19 cellular contexts compared by ENCODE assay signal in the genomic region with DNA sequence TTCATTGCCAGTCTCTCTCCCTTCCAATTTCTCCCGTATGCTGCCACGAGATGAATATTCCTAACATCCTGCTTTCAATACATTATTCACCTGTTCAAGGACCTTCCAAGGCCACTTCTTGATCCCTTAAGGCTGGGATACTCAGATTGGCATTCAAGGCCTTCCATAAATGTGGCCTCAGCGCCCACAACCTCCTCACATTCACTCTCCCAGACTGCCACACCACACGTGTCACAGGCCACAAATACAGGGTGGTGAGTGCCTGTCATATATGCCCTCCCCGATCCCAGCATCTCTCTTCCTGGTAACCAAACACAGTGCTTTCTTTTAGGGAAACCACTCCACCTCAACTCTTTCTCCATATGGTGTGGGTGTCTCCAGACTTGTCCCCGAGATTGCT.
"Had no signal": no experiment of that assay in that cellular context is flagged by ENCODE, and none has a peak within 500 bp of the region (broad histone marks: within the 10 kb centered on the region; RNA-seq: fewer than 3 reads in every experiment).

No MANE protein-coding gene starts in this region.

- H3K27me3 ChIP-seq: body of pancreas, hepatocyte, suprapubic skin had no signal

- H3K4me3 Mint-ChIP-seq: activated naive CD8-positive, alpha-beta T cell treated with anti-CD3 and anti-CD28 coated beads, Interleukin-2, amount 10 ng/mL, durations not matched to agents 7 days and 5 days; endodermal cell; stimulated activated naive CD8-positive, alpha-beta T cell treated with anti-CD3 and anti-CD28 coated beads, Interleukin-15, amount 100 ng/mL, for 72 hours; T-helper 1 cell treated with Interleukin-12 subunit alpha and Interleukin-12 subunit beta and Interleukin-4 antibody, amounts not matched to agents 30 μg/mL and 1 μg/mL, for 36 hours had no signal

- FAIRE-seq: colon, keratinocyte had no signal

- H3K9me3 Mint-ChIP-seq: activated naive CD8-positive, alpha-beta T cell treated with anti-CD3 and anti-CD28 coated beads, Interleukin-2, amount 10 ng/mL, durations not matched to agents 7 days and 5 days; endodermal cell; stimulated activated naive CD8-positive, alpha-beta T cell treated with anti-CD3 and anti-CD28 coated beads, Interleukin-15, amount 100 ng/mL, for 72 hours; T-helper 1 cell treated with Interleukin-12 subunit alpha and Interleukin-12 subunit beta and Interleukin-4 antibody, amounts not matched to agents 30 μg/mL and 1 μg/mL, for 36 hours had no signal

- H2AFZ ChIP-seq: hepatocyte had no signal

- H3K4me1 ChIP-seq: body of pancreas, lower lobe of right lung, suprapubic skin had no signal

- H3K27ac Mint-ChIP-seq: activated naive CD8-positive, alpha-beta T cell treated with anti-CD3 and anti-CD28 coated beads, Interleukin-2, amount 10 ng/mL, durations not matched to agents 7 days and 5 days; endodermal cell; stimulated activated naive CD8-positive, alpha-beta T cell treated with anti-CD3 and anti-CD28 coated beads, Interleukin-15, amount 100 ng/mL, for 72 hours; T-helper 1 cell treated with Interleukin-12 subunit alpha and Interleukin-12 subunit beta and Interleukin-4 antibody, amounts not matched to agents 30 μg/mL and 1 μg/mL, for 36 hours had no signal

- H3K27ac ChIP-seq: body of pancreas, epithelial cell of prostate, hepatocyte, lower lobe of right lung, suprapubic skin, VCaP had no signal

- H3K4me2 ChIP-seq: hepatocyte had no signal

- H3K27me3 Mint-ChIP-seq: activated naive CD8-positive, alpha-beta T cell treated with anti-CD3 and anti-CD28 coated beads, Interleukin-2, amount 10 ng/mL, durations not matched to agents 7 days and 5 days; stimulated activated naive CD8-positive, alpha-beta T cell treated with anti-CD3 and anti-CD28 coated beads, Interleukin-15, amount 100 ng/mL, for 72 hours had no signal

- H3K79me2 ChIP-seq: hepatocyte had no signal

- H3K4me3 ChIP-seq: body of pancreas, hepatocyte, lower lobe of right lung, suprapubic skin had no signal

- H3K9me3 ChIP-seq: body of pancreas, lower lobe of right lung, suprapubic skin had no signal

- DNase-seq: activated CD4-positive, alpha-beta T cell treated with anti-CD3 and anti-CD28 coated beads, Interleukin-2, amount 50 U/mL, for 1 hour; activated CD4-positive, CD25-positive, alpha-beta regulatory T cell treated with anti-CD3 and anti-CD28 coated beads, Interleukin-2, amount 50 U/mL, for 72 hours; activated gamma-delta T cell; activated naive CD8-positive, alpha-beta T cell treated with anti-CD3 and anti-CD28 coated beads, Interleukin-2, amount 10 ng/mL, durations not matched to agents 7 days and 5 days; body of pancreas; endodermal cell; foreskin fibroblast; lower lobe of right lung; posterior cingulate gyrus; retina; stimulated activated naive CD8-positive, alpha-beta T cell treated with anti-CD3 and anti-CD28 coated beads, Interleukin-15, amount 100 ng/mL, for 72 hours; trophoblast cell had no signal
